In the genomic region with DNA sequence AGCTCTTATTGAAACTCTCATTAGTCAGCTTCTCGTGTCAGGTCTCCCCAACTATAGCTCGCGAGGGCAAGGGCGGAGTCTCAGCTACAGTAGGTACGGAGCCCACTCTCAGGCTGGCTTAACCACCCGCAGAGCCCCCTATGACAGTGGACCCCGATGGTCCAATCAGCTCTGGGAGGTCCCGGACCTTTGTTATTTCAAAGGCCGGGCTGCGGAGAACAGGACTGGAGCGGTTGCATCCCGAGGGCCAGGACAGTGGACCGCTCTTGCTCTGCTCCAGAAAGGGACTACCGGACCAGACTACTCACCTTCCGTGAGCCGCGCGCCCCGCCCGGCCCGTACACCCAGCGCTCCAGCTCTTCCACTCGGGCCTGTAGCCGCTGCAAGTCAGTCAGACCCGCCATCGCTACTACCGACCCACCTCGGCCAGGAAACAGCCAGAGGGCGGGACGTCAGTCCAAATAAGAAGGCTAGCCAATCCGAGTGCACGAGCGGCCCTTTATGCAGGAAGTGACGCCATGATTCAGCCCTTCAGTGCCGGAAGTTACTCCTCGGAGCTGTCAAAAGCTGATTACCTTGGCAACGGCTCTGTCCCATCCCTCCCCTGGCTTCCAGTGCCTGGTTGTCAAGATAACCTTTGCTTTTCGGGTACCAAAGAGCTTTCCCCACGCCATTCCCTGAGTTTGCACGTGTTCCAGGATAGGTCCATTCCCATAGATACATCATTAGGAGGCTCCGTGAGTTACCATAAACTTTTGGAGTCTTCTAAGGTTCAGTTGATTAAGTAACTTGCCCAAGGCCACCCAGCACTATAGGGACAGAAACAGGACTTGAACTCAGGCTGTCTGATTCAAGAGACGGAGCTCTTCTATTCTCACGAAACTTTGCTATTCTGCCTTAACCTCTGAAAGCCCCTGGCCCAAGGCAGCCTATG, we compare ENCODE assay signal across 8 cellular contexts. TPM values are rescaled to one million over a fixed set of nuclear protein-coding genes. Genes with fewer than 3 reads are reported as not detected.
DNase-seq lines count a peak whose midpoint lies in the region; ATAC-seq and TF ChIP-seq lines count a peak whose summit lies in the region.

A gene (minus strand): TSS at position 435 of the 934 bp plus-strand sequence. CDS start 31 bp downstream, at position 404.

- TF ChIP-seq CTCF in AG09319 (IDR thresholded peaks at IDR 0.05; ENCODE audit: low read depth, low read length): no peak

- ATAC-seq in GM19025 (IDR thresholded peaks at IDR 0.05; ENCODE audit: low read depth, unreplicated experiment) (peak; percentile 98), HG03342 (IDR thresholded peaks at IDR 0.05; ENCODE audit: unreplicated experiment) (peak; percentile 98)

- DNase-seq in AG09319 (ENCODE audit: extremely low read depth, low read depth): peak; percentile 79
- peak; percentile 83 for DNase-seq in NCI-H460 (ENCODE audit: extremely low read depth, low read depth)
- DNase-seq in activated CD4-positive, CD25-positive, alpha-beta regulatory T cell treated with anti-CD3 and anti-CD28 coated beads, Interleukin-2, amount 50 U/mL, for 72 hours: peak; percentile 84
- DNase-seq in cerebellum (ENCODE audit: low spot score): peak; percentile 99
- DNase-seq in kidney glomerular epithelial cell (lab: John Stamatoyannopoulos, UW): peak; percentile 97
- DNase-seq in stimulated activated CD4-positive, alpha-beta T cell treated with anti-CD3 and anti-CD28 coated beads, Interleukin-1b, Interleukin-23, amount 100 ng/mL, for 1 hour (ENCODE audit: low read depth in 2 of 2): peak; percentile 55 to 68

RNA-seq across cellular contexts. Expression of the gene that starts here (rescaled TPM):
- 32.3 and 41.3 TPM in 2 replicates for total RNA-seq in NCI-H460 (2014; rRNA removed; shearing (Covaris generic))
- polyA plus RNA-seq in NCI-H460 (2014; cell fraction: nucleus; rRNA removed): 34.5 and 36.8 TPM in 2 replicates
- total RNA-seq in cerebellum: 57.4 TPM

Comparison
In these comparisons a context has a peak if more than half of its experiments do, and no peak if none do; other contexts are left out.
1. Peak in every context shown above with its lines: DNase-seq and ATAC-seq.